Comparison of ENCODE assay signal across 1 cellular context in the genomic region with DNA sequence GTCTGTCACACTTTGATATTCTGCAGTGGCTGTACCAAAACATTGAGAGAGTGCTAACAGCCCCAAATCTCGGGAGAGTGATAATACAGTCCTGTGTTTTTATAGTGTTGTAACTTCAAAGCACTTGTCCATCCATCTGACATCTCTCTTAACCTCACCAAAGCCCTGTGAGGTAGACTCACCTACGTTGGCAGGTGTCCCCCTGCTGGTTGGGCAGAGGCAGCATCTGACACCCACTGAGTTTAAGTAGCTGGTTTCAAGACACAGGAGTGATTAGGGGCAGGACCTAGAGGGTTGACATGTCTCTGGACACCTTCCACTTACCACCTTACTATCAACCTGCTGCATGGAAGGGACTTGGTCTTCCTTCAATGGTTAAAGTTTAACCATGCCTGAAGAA.
A peak's percentile ranks its signal among the peaks of the same experiment; 100 is the strongest.
TF ChIP-seq lines count a peak whose summit lies in the region.

No MANE protein-coding gene starts in this region.

TF ChIP-seq in K562, 482 proteins besides CTCF, POLR2A, EP300 and RAD21 (continued from another document):
- TF ChIP-seq, protein P1, sequence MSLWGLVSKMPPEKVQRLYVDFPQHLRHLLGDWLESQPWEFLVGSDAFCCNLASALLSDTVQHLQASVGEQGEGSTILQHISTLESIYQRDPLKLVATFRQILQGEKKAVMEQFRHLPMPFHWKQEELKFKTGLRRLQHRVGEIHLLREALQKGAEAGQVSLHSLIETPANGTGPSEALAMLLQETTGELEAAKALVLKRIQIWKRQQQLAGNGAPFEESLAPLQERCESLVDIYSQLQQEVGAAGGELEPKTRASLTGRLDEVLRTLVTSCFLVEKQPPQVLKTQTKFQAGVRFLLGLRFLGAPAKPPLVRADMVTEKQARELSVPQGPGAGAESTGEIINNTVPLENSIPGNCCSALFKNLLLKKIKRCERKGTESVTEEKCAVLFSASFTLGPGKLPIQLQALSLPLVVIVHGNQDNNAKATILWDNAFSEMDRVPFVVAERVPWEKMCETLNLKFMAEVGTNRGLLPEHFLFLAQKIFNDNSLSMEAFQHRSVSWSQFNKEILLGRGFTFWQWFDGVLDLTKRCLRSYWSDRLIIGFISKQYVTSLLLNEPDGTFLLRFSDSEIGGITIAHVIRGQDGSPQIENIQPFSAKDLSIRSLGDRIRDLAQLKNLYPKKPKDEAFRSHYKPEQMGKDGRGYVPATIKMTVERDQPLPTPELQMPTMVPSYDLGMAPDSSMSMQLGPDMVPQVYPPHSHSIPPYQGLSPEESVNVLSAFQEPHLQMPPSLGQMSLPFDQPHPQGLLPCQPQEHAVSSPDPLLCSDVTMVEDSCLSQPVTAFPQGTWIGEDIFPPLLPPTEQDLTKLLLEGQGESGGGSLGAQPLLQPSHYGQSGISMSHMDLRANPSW (CRISPR knock-in tag; IDR thresholded peaks at IDR 0.05), result no peak
- TF ChIP-seq, protein P2, sequence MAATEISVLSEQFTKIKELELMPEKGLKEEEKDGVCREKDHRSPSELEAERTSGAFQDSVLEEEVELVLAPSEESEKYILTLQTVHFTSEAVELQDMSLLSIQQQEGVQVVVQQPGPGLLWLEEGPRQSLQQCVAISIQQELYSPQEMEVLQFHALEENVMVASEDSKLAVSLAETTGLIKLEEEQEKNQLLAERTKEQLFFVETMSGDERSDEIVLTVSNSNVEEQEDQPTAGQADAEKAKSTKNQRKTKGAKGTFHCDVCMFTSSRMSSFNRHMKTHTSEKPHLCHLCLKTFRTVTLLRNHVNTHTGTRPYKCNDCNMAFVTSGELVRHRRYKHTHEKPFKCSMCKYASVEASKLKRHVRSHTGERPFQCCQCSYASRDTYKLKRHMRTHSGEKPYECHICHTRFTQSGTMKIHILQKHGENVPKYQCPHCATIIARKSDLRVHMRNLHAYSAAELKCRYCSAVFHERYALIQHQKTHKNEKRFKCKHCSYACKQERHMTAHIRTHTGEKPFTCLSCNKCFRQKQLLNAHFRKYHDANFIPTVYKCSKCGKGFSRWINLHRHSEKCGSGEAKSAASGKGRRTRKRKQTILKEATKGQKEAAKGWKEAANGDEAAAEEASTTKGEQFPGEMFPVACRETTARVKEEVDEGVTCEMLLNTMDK (IDR thresholded peaks at IDR 0.05; ENCODE audit: borderline replicate concordance, insufficient read depth, low read depth, low read length, poor library complexity, severe bottlenecking), result peak; percentile 76
- TF ChIP-seq CREM (IDR thresholded peaks at IDR 0.05; ENCODE audit: low read depth) (0 out of 2 replicates have a peak, but pooled peaks have one; percentile 29), ZBTB17 (CRISPR knock-in tag; IDR thresholded peaks at IDR 0.05) (no peak), BDP1 (IDR thresholded peaks at IDR 0.05; ENCODE audit: insufficient read depth, insufficient read length) (no peak), SMC3 (conservative IDR thresholded peaks at IDR 0.05; ENCODE audit: insufficient read depth, low read depth, low read length) (peak; percentile 59), ARID2 (IDR thresholded peaks at IDR 0.05) (no peak)
